ENCODE assay signal across 10 cellular contexts in genomic region chr3:10198226-10198625, GRCh38.
DNase-seq lines count a peak whose midpoint lies in the region; ATAC-seq and TF ChIP-seq lines count a peak whose summit lies in the region.
"Had no signal": no experiment of that assay in that cellular context is flagged by ENCODE, and none has a peak within 500 bp of the region (broad histone marks: within the 10 kb centered on the region; RNA-seq: fewer than 3 reads in every experiment).

No MANE protein-coding gene starts in this region.

- POLR2A ChIA-PET in RWPE1 (lab: Yijun Ruan, JAX; ENCODE audit: low non-redundant PET) = no interaction called here

- CTCF ChIA-PET in RWPE1 (lab: Yijun Ruan, JAX) = no interaction called here

- no peaks in the 10 kb centered on the region for H3K9me3 Mint-ChIP-seq in T-helper 2 cell treated with Interferon-gamma antibody and Interleukin-4, amounts not matched to agents 5 μg/mL and 100 μg/mL, for 36 hours
- no peaks in the 10 kb centered on the region for H3K9me3 Mint-ChIP-seq in stimulated activated naive CD8-positive, alpha-beta T cell treated with anti-CD3 and anti-CD28 coated beads, Interleukin-15, amount 100 ng/mL, for 72 hours

- H3K27me3 Mint-ChIP-seq in T-helper 2 cell treated with Interferon-gamma antibody and Interleukin-4, amounts not matched to agents 5 μg/mL and 100 μg/mL, for 36 hours (ENCODE audit: low read depth) = no peaks in the 10 kb centered on the region
- H3K27me3 Mint-ChIP-seq in stimulated activated naive CD8-positive, alpha-beta T cell treated with anti-CD3 and anti-CD28 coated beads, Interleukin-15, amount 100 ng/mL, for 72 hours = no peaks in the 10 kb centered on the region

- peak overlapping the region; percentile 90 for H3K27ac Mint-ChIP-seq in T-helper 2 cell treated with Interferon-gamma antibody and Interleukin-4, amounts not matched to agents 5 μg/mL and 100 μg/mL, for 36 hours
- peak overlapping the region; percentile 21 to 97 for H3K27ac Mint-ChIP-seq in stimulated activated naive CD8-positive, alpha-beta T cell treated with anti-CD3 and anti-CD28 coated beads, Interleukin-15, amount 100 ng/mL, for 72 hours

- no peak for DNase-seq in T-helper 2 cell treated with Interferon-gamma antibody and Interleukin-4, amounts not matched to agents 5 μg/mL and 100 μg/mL, for 36 hours (ENCODE audit: low spot score)
- no peak for DNase-seq in T-helper 2 cell
- DNase-seq in RWPE1 (ENCODE audit: low spot score) = no peak
- DNase-seq in epithelial cell of prostate (ENCODE audit: low read depth, low spot score) = no peak
- no peak for DNase-seq in stimulated activated naive CD8-positive, alpha-beta T cell treated with anti-CD3 and anti-CD28 coated beads, Interleukin-15, amount 100 ng/mL, for 72 hours
- no peak for DNase-seq in NCI-H774 (lab: John Stamatoyannopoulos, UW)
- no peak for DNase-seq in NCI-H2107 (lab: John Stamatoyannopoulos, UW)
- DNase-seq: NCI-H1092, NCI-H526 had no signal

- no peak for TF ChIP-seq CTCF in RWPE1 (conservative IDR thresholded peaks at IDR 0.05; ENCODE audit: low read depth)

- H3K4me3 Mint-ChIP-seq in T-helper 2 cell treated with Interferon-gamma antibody and Interleukin-4, amounts not matched to agents 5 μg/mL and 100 μg/mL, for 36 hours = peak overlapping the region; percentile 67
- H3K4me3 Mint-ChIP-seq in stimulated activated naive CD8-positive, alpha-beta T cell treated with anti-CD3 and anti-CD28 coated beads, Interleukin-15, amount 100 ng/mL, for 72 hours = peak overlapping the region in 1 of 2 donors; percentile 39

- no peak for ATAC-seq in stimulated activated naive CD8-positive, alpha-beta T cell treated with anti-CD3 and anti-CD28 coated beads, Interleukin-15, amount 100 ng/mL, for 72 hours
- no peak for ATAC-seq in HG02623 (IDR thresholded peaks at IDR 0.05; ENCODE audit: unreplicated experiment)

- peaks cover 68% of the 10 kb centered on the region for H3K4me1 Mint-ChIP-seq in T-helper 2 cell treated with Interferon-gamma antibody and Interleukin-4, amounts not matched to agents 5 μg/mL and 100 μg/mL, for 36 hours (ENCODE audit: low read depth)
- H3K4me1 Mint-ChIP-seq in stimulated activated naive CD8-positive, alpha-beta T cell treated with anti-CD3 and anti-CD28 coated beads, Interleukin-15, amount 100 ng/mL, for 72 hours = peaks cover 91% of the 10 kb centered on the region

- peaks cover 2% of the 10 kb centered on the region for H3K36me3 Mint-ChIP-seq in T-helper 2 cell treated with Interferon-gamma antibody and Interleukin-4, amounts not matched to agents 5 μg/mL and 100 μg/mL, for 36 hours (ENCODE audit: low read depth)

- peak overlapping the region; percentile 76 for H3K27ac ChIP-seq in RWPE1
- H3K27ac ChIP-seq in epithelial cell of prostate = peak overlapping the region; percentile 95
